In genomic region chr11:62709262-62710000, GRCh38 we compare ENCODE assay signal across 8 cellular contexts. TPM values are rescaled to one million over a fixed set of nuclear protein-coding genes. Genes with fewer than 3 reads are reported as not detected.
DNase-seq lines count a peak whose midpoint lies in the region; ATAC-seq and TF ChIP-seq lines count a peak whose summit lies in the region.

No MANE protein-coding gene starts in this region.

- H3K27ac Mint-ChIP-seq in activated naive CD4-positive, alpha-beta T cell treated with anti-CD3 and anti-CD28 coated beads, Interleukin-2, amount 50 U/mL, for 24 hours = peak overlapping the region; percentile 93

- TF ChIP-seq POLR2A in suprapubic skin (IDR thresholded peaks at IDR 0.05) = peak in 1 of 2 donors; percentile 68

- TF ChIP-seq EP300 in suprapubic skin (IDR thresholded peaks at IDR 0.05) = no peak

- H3K27ac ChIP-seq in SJCRH30 (peak overlapping the region; percentile 79), suprapubic skin (peak overlapping the region; percentile 92)

- H3K36me3 ChIP-seq in MG63 (peaks cover 78% of the 10 kb centered on the region), SJCRH30 (peaks cover 43% of the 10 kb centered on the region), suprapubic skin (peaks cover 38% of the 10 kb centered on the region)

- no peaks in the 10 kb centered on the region for H3K9me3 ChIP-seq in MG63
- no peaks in the 10 kb centered on the region for H3K9me3 ChIP-seq in SJCRH30 (replicated peaks)
- no peaks in the 10 kb centered on the region for H3K9me3 ChIP-seq in suprapubic skin

- WGBS in suprapubic skin = under 1% methylated on average over 39 of the region's 47 CpGs

- peak; percentile 60 for ATAC-seq in GM21737 (IDR thresholded peaks at IDR 0.05; ENCODE audit: unreplicated experiment)

- H3K27me3 ChIP-seq in MG63 (no peaks in the 10 kb centered on the region), SJCRH30 (no peaks in the 10 kb centered on the region), suprapubic skin (no peaks in the 10 kb centered on the region)

- no peaks in the 10 kb centered on the region for H3K9me3 Mint-ChIP-seq in activated naive CD4-positive, alpha-beta T cell treated with anti-CD3 and anti-CD28 coated beads, Interleukin-2, amount 50 U/mL, for 24 hours

- no peaks in the 10 kb centered on the region for H3K27me3 Mint-ChIP-seq in activated naive CD4-positive, alpha-beta T cell treated with anti-CD3 and anti-CD28 coated beads, Interleukin-2, amount 50 U/mL, for 24 hours

- H3K4me1 Mint-ChIP-seq in activated naive CD4-positive, alpha-beta T cell treated with anti-CD3 and anti-CD28 coated beads, Interleukin-2, amount 50 U/mL, for 24 hours = peaks cover 68% of the 10 kb centered on the region

- peak; percentile 95 for DNase-seq in DMS53 treated with DMSO at 0.1 percent for 48 hours (lab: John Stamatoyannopoulos, UW; ENCODE audit: unreplicated experiment)
- peak; percentile 77 for DNase-seq in MG63
- peak; percentile 90 to 93 for DNase-seq in SJCRH30
- DNase-seq in glomerular endothelial cell (ENCODE audit: extremely low read depth, low read depth, low spot score) = peak; percentile 92
- DNase-seq in occipital lobe (lab: John Stamatoyannopoulos, UW) = peak; percentile 93
- DNase-seq in suprapubic skin (ENCODE audit: low spot score in 2 of 2) = peak; percentile 99 to 100

- peak overlapping the region; percentile 92 for H3K4me3 Mint-ChIP-seq in activated naive CD4-positive, alpha-beta T cell treated with anti-CD3 and anti-CD28 coated beads, Interleukin-2, amount 50 U/mL, for 24 hours

- H3K4me3 ChIP-seq in MG63 = peak overlapping the region; percentile 23
- peak overlapping the region; percentile 55 for H3K4me3 ChIP-seq in SJCRH30
- H3K4me3 ChIP-seq in suprapubic skin = peak overlapping the region; percentile 67

- H3K36me3 Mint-ChIP-seq in activated naive CD4-positive, alpha-beta T cell treated with anti-CD3 and anti-CD28 coated beads, Interleukin-2, amount 50 U/mL, for 24 hours = peaks cover 8% of the 10 kb centered on the region

- H3K4me1 ChIP-seq in SJCRH30 = peaks cover 11% of the 10 kb centered on the region
- peaks cover 47% of the 10 kb centered on the region for H3K4me1 ChIP-seq in suprapubic skin

- peak in 1 of 2 donors; percentile 7 for TF ChIP-seq CTCF in suprapubic skin (IDR thresholded peaks at IDR 0.05)

RNA-seq across cellular contexts. Expression of gene GNG3, which starts 2.0 kb away (rescaled TPM):
- total RNA-seq in MG63 (2014; rRNA removed; shearing (Covaris generic); ENCODE audit: low replicate concordance) = not detected in 2 replicates
- total RNA-seq in SJCRH30 (2014; rRNA removed; shearing (Covaris generic)) = not detected in 2 replicates
- total RNA-seq in glomerular endothelial cell (not detected in 2 replicates), occipital lobe (20.0 TPM), suprapubic skin (under 1 TPM in 1 of 4 donors, not detected in 3; 0.68 TPM)

RNA-seq across cellular contexts. Expression of gene BSCL2, which starts 2.2 kb away (rescaled TPM):
- 57.4 and 185 TPM in 2 replicates for total RNA-seq in MG63 (2014; rRNA removed; shearing (Covaris generic); ENCODE audit: low replicate concordance)
- total RNA-seq in SJCRH30 (2014; rRNA removed; shearing (Covaris generic)) = 24.3 and 26.1 TPM in 2 replicates
- total RNA-seq in glomerular endothelial cell = 34.8 and 36.4 TPM in 2 replicates
- total RNA-seq in occipital lobe = 133 TPM
- 10 to 100 TPM; 28.9 to 76.3 (median 59.3) TPM for total RNA-seq in suprapubic skin

RNA-seq across cellular contexts. Expression of gene HNRNPUL2, which starts 17.8 kb away (rescaled TPM):
- 2.1 and 4.5 TPM in 2 replicates for total RNA-seq in MG63 (2014; rRNA removed; shearing (Covaris generic); ENCODE audit: low replicate concordance)
- total RNA-seq in SJCRH30 (2014; rRNA removed; shearing (Covaris generic)) = 16.7 and 21.2 TPM in 2 replicates
- total RNA-seq in glomerular endothelial cell (13.2 and 23.6 TPM in 2 replicates), occipital lobe (17.0 TPM), suprapubic skin (10 to 100 TPM; 21.1 to 51.5 (median 33.6) TPM)

RNA-seq across cellular contexts. Expression of gene TTC9C, which starts 18.9 kb away (rescaled TPM):
- total RNA-seq in MG63 (2014; rRNA removed; shearing (Covaris generic); ENCODE audit: low replicate concordance) = 31.8 and 42.3 TPM in 2 replicates
- 46.2 and 47.0 TPM in 2 replicates for total RNA-seq in SJCRH30 (2014; rRNA removed; shearing (Covaris generic))
- total RNA-seq in glomerular endothelial cell (34.9 and 35.2 TPM in 2 replicates), occipital lobe (23.7 TPM), suprapubic skin (10 to 100 TPM; 16.3 to 42.3 (median 31.7) TPM)

RNA-seq across cellular contexts. Expression of gene LRRN4CL, which starts 20.1 kb away (rescaled TPM):
- 1.4 and 2.3 TPM in 2 replicates for total RNA-seq in MG63 (2014; rRNA removed; shearing (Covaris generic); ENCODE audit: low replicate concordance)
- 0.55 and 0.73 TPM in 2 replicates for total RNA-seq in SJCRH30 (2014; rRNA removed; shearing (Covaris generic))
- total RNA-seq in glomerular endothelial cell (not detected in 2 replicates), occipital lobe (0.16 TPM), suprapubic skin (1 to 10 TPM; 3.3 to 7.6 (median 5.9) TPM)

Comparison
In these comparisons a context has a peak if more than half of its experiments do, and no peak if none do; other contexts are left out.
1. Peak in every context shown above with its lines: DNase-seq, ATAC-seq, H3K4me3 ChIP-seq and H3K27ac ChIP-seq.
2. RNA of gene GNG3, which starts 2.0 kb away (total RNA-seq): 20.0 TPM in occipital lobe (single experiment); not detected in MG63, not detected in SJCRH30, not detected in glomerular endothelial cell and 0.68 TPM in suprapubic skin; every median in the first group is over 10 times any median in the second.